Comparison of ENCODE assay signal across 8 cellular contexts in the genomic region with DNA sequence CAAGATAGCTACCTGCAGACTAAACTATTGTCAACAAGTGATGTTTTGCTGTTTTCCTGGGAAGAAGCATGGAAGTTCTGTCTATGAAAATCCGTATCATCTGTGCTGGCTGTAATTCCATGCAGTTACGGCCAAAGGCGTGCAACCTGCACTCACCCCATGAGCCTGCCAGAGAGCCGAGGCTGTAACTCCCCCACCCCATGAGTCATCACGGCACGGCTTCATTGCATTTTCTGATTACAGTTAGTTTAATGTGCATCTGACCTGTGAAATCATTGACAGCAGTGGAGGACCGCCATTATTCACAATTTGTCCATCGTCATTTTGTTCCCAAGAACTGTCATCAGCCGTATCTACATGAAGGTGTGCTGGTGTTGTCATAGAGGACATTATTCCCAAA. TPM values are rescaled to one million over a fixed set of nuclear protein-coding genes. Genes with fewer than 3 reads are reported as not detected.
DNase-seq lines count a peak whose midpoint lies in the region; ATAC-seq, FAIRE-seq and TF ChIP-seq lines count a peak whose summit lies in the region.
"Not testable (repeated sequence)": the region's sequence is repeated elsewhere in the genome, so short reads cannot be mapped to it uniquely, and the experiment has no call there.

No MANE protein-coding gene starts in this region.

- in situ Hi-C loops in astrocyte of the spinal cord (cut with HindIII; ENCODE audit: low sequenced_read_pairs), result not testable (repeated sequence)

- H3K36me3 ChIP-seq in MG63, result not testable (repeated sequence)

- not testable (repeated sequence) for H3K4me1 ChIP-seq in A549

- peak in 1 of 2 experiments; percentile 23 for DNase-seq in A549 (ENCODE audit: low read depth in 1 of 2, low spot score in 1 of 2)
- DNase-seq in GM03348 (ENCODE audit: low spot score), result peak; percentile 44
- DNase-seq in MG63, result peak; percentile 81
- DNase-seq in RCC 7860 (ENCODE audit: low spot score), result peak; percentile 78
- DNase-seq in astrocyte of the spinal cord (ENCODE audit: low read depth, low spot score), result peak; percentile 20
- peak; percentile 72 for DNase-seq in fibroblast of mammary gland (ENCODE audit: low read depth)
- peak; percentile 48 for DNase-seq in kidney glomerular epithelial cell (lab: John Stamatoyannopoulos, UW)
- peak; percentile 66 for DNase-seq in renal cortical epithelial cell (ENCODE audit: low read depth)

- not testable (repeated sequence) for FAIRE-seq in A549 (lab: Jason Lieb, UNC)
- FAIRE-seq in RCC 7860 (lab: Jason Lieb, UNC), result peak; percentile 86

- not testable (repeated sequence) for H3K27me3 ChIP-seq in MG63

- H3K4me3 ChIP-seq in A549; MG63; astrocyte of the spinal cord (ENCODE audit: low read depth, low read length); fibroblast of mammary gland (ENCODE audit: control insufficient read depth, low read depth, low read length): not testable (repeated sequence)

- not testable (repeated sequence) for TF ChIP-seq CTCF in A549 (IDR thresholded peaks at IDR 0.05); astrocyte of the spinal cord (IDR thresholded peaks at IDR 0.05; ENCODE audit: low read depth, low read length); fibroblast of mammary gland (conservative IDR thresholded peaks at IDR 0.05; ENCODE audit: control insufficient read depth, insufficient read depth, low read depth, low read length)

- CTCF ChIA-PET in A549 (lab: Yijun Ruan, JAX), result interaction anchor here (1.1 kb wide), 1 partner anchor 41 kb away, joined by 4 read pairs; no protein-coding TSS in a partner anchor

- not testable (repeated sequence) for H3K9me3 ChIP-seq in A549, MG63

- not testable (repeated sequence) for TF ChIP-seq POLR2A in A549 (IDR thresholded peaks at IDR 0.05; ENCODE audit: low read length)

- WGBS in A549 (ENCODE audit: missing lambda C conversion rate), result 50% methylated on average over 8 of the region's 9 CpGs

- TF ChIP-seq EP300 in A549 (IDR thresholded peaks at IDR 0.05), result not testable (repeated sequence)

- peak overlapping the region; percentile 7; the same call in 1 of the 3 replicates for H3K4me2 ChIP-seq in A549

- POLR2A ChIA-PET in A549 (lab: Yijun Ruan, JAX), result not testable (repeated sequence)

- TF ChIP-seq RAD21 in A549 (conservative IDR thresholded peaks at IDR 0.05 in 1 of 2, IDR thresholded peaks at IDR 0.05 in 1 of 2), result not testable (repeated sequence)

- not testable (repeated sequence) for ATAC-seq in A549

- H3K27ac ChIP-seq in A549, result not testable (repeated sequence)

TF ChIP-seq in A549, 52 proteins besides CTCF, POLR2A, EP300 and RAD21:
- not testable (repeated sequence) for TF ChIP-seq FOSL2 (IDR thresholded peaks at IDR 0.05)
- peak; percentile 60 for TF ChIP-seq FOSL2 (CRISPR knock-in tag; IDR thresholded peaks at IDR 0.05)

RNA-seq across cellular contexts. Expression of gene RNF216, which starts 5.0 kb away (rescaled TPM):
- polyA plus RNA-seq in A549 (2011; rRNA removed), result 32.3 and 32.8 TPM in 2 replicates
- 14.7 and 17.8 TPM in 2 replicates for polyA plus RNA-seq in A549 (2012; cell fraction: cytosol; rRNA removed)
- polyA plus RNA-seq in A549 (2012; cell fraction: nucleus; rRNA removed), result 30.8 and 34.8 TPM in 2 replicates
- 22.3 to 23.1 TPM (median 22.5 TPM) in 3 replicates for polyA plus RNA-seq in A549 (2017; fragmentation: RNase III; extraction: RNeasy Plus Mini Kit Qiagen cat#74134 plus additional on column Dnase treatment)
- 39.2 and 39.6 TPM in 2 replicates for polyA minus RNA-seq in A549 (2011; rRNA and poly(A)+ RNA removed)
- total RNA-seq in MG63 (2014; rRNA removed; shearing (Covaris generic); ENCODE audit: low replicate concordance), result 18.0 and 21.1 TPM in 2 replicates
- total RNA-seq in renal cortical epithelial cell, result 27.4 and 40.6 TPM in 2 replicates
